ENCODE assay signal across 10 cellular contexts in the genomic region with DNA sequence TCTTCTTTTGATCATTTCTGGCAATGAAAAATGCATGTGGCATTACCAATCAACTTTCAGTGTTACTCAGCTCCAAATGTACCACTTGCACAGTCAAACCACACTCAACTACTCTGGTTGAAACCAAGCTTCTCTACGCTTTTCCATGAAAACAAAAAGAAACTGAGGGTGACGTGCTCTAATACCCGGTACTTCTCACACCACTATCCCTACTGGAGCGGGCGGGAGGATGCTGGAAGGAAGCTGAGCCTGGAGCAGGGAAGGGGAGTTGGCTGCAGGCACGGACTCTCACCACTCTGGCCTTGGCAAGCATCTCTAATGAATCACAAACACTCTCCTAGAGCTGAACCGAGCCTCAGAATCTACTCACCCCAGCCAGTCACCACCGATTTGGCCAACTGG. TPM values are rescaled to one million over a fixed set of nuclear protein-coding genes. Genes with fewer than 3 reads are reported as not detected.
DNase-seq lines count a peak whose midpoint lies in the region; ATAC-seq and TF ChIP-seq lines count a peak whose summit lies in the region.
"Had no signal": no experiment of that assay in that cellular context is flagged by ENCODE, and none has a peak within 500 bp of the region (broad histone marks: within the 10 kb centered on the region; RNA-seq: fewer than 3 reads in every experiment).

No MANE protein-coding gene starts in this region.

- H3K79me2 ChIP-seq in OCI-LY7 (ENCODE audit: insufficient read depth, low read depth, low read length), result peaks cover 81% of the 10 kb centered on the region
- H3K79me2 ChIP-seq in trophoblast cell (ENCODE audit: control insufficient read depth, insufficient read depth, low read length, poor library complexity), result peaks cover 12% of the 10 kb centered on the region

- TF ChIP-seq RAD21 in IMR-90 (IDR thresholded peaks at IDR 0.05; ENCODE audit: low read length), result no peak

- no peak overlapping the region for H3K18ac ChIP-seq in IMR-90 (ENCODE audit: low read depth, low read length)
- H3K18ac ChIP-seq in trophoblast cell (ENCODE audit: low read length), result no peak overlapping the region

- peaks cover 0 to 9% (median 0%) of the 10 kb centered on the region in 3 donors for H3K36me3 Mint-ChIP-seq in CD8-positive, alpha-beta memory T cell
- H3K36me3 Mint-ChIP-seq in neural crest cell (ENCODE audit: low read depth), result peaks cover 3% of the 10 kb centered on the region

- H2BK20ac ChIP-seq in IMR-90 (ENCODE audit: low read depth, low read length), result no peak overlapping the region

- H3K27ac ChIP-seq in CD8-positive, alpha-beta memory T cell (ENCODE audit: low read depth, low read length), result no peak overlapping the region
- no peak overlapping the region for H3K27ac ChIP-seq in IMR-90 (ENCODE audit: insufficient read depth, low read length)
- no peak overlapping the region for H3K27ac ChIP-seq in testis
- no peak overlapping the region for H3K27ac ChIP-seq in OCI-LY7 (ENCODE audit: low read depth, low read length, poor library complexity, severe bottlenecking)
- H3K27ac ChIP-seq in trophoblast cell (ENCODE audit: low read depth, low read length), result no peak overlapping the region

- H2BK15ac ChIP-seq in IMR-90 (ENCODE audit: low read depth, low read length), result no peak overlapping the region

- DNase-seq in CD8-positive, alpha-beta memory T cell, result no peak
- DNase-seq in IMR-90, result peak; percentile 35
- peak; percentile 81 for DNase-seq in cerebellum (ENCODE audit: low spot score)
- DNase-seq in neural crest cell (ENCODE audit: low read depth, low spot score), result no peak
- DNase-seq in testis, result no peak
- DNase-seq in OCI-LY7 (ENCODE audit: low spot score), result no peak
- DNase-seq in trophoblast cell, result no peak
- DNase-seq: DND-41, HFFc6 had no signal

- H3K27me3 Mint-ChIP-seq in CD8-positive, alpha-beta memory T cell, result no peaks in the 10 kb centered on the region
- H3K27me3 Mint-ChIP-seq in neural crest cell (ENCODE audit: low read depth), result no peaks in the 10 kb centered on the region

- peaks cover 49% of the 10 kb centered on the region for H3K9me1 ChIP-seq in IMR-90 (ENCODE audit: insufficient read depth, low read length)

- H4K8ac ChIP-seq in IMR-90 (ENCODE audit: low read depth in 2 of 2, low read length in 2 of 2) (no peak overlapping the region), trophoblast cell (ENCODE audit: low read depth, low read length) (no peak overlapping the region)

- no peak overlapping the region for H2BK12ac ChIP-seq in trophoblast cell (ENCODE audit: low read length)

- TF ChIP-seq POLR2A in IMR-90 (IDR thresholded peaks at IDR 0.05; ENCODE audit: low read depth, low read length) (no peak), testis (IDR thresholded peaks at IDR 0.05) (no peak)

- H3K23ac ChIP-seq in IMR-90 (ENCODE audit: low read depth, low read length), result no peak overlapping the region
- H3K23ac ChIP-seq in trophoblast cell (ENCODE audit: low read length), result no peak overlapping the region

- no peak overlapping the region for H2AK9ac ChIP-seq in IMR-90 (replicated peaks; ENCODE audit: low read depth, low read length, poor library complexity)

- CTCF ChIA-PET in CD8-positive, alpha-beta memory T cell (lab: Charles Lee), result interaction anchor here (0.6 to 1.2 kb wide), 3 partner anchors 10 to 83 kb away, joined by 3 to 5 read pairs (median 4); no protein-coding TSS in a partner anchor
- CTCF ChIA-PET in IMR-90 (lab: Yijun Ruan, JAX) (interaction anchor here (1.1 kb wide), 1 partner anchor 9 kb away, joined by 3 read pairs; no protein-coding TSS in a partner anchor), OCI-LY7 (lab: Charles Lee; ENCODE audit: unreplicated experiment) (no interaction called here)

- H3K9me3 ChIP-seq in CD8-positive, alpha-beta memory T cell (ENCODE audit: low read length), result no peaks in the 10 kb centered on the region
- H3K9me3 ChIP-seq in IMR-90 (ENCODE audit: control insufficient read depth, insufficient read depth, low read length), result no peaks in the 10 kb centered on the region
- no peaks in the 10 kb centered on the region for H3K9me3 ChIP-seq in testis
- no peaks in the 10 kb centered on the region for H3K9me3 ChIP-seq in OCI-LY7 (ENCODE audit: low read length)
- H3K9me3 ChIP-seq in trophoblast cell (ENCODE audit: insufficient read depth, low read depth, low read length), result no peaks in the 10 kb centered on the region

- H3K4me1 ChIP-seq in CD8-positive, alpha-beta memory T cell (ENCODE audit: insufficient read depth, low read length), result peaks cover 86% of the 10 kb centered on the region
- H3K4me1 ChIP-seq in IMR-90 (ENCODE audit: control insufficient read depth, insufficient read depth, low read length), result peaks cover 5% of the 10 kb centered on the region; the same call in 1 of the 2 replicates
- peaks cover 23% of the 10 kb centered on the region for H3K4me1 ChIP-seq in testis
- H3K4me1 ChIP-seq in OCI-LY7 (ENCODE audit: insufficient read depth, low read length, poor library complexity, severe bottlenecking), result peaks cover 22% of the 10 kb centered on the region
- peaks cover 2% of the 10 kb centered on the region in 2 experiments for H3K4me1 ChIP-seq in trophoblast cell (ENCODE audit: control insufficient read depth in 1 of 2, insufficient read depth in 2 of 2, low read length in 2 of 2)

- H2AFZ ChIP-seq in IMR-90 (replicated peaks; ENCODE audit: low read length, poor library complexity), result peak overlapping the region; percentile 19
- H2AFZ ChIP-seq in OCI-LY7 (ENCODE audit: low read length), result no peak overlapping the region
- H2AFZ ChIP-seq in trophoblast cell (ENCODE audit: insufficient read depth, low read length, poor library complexity), result no peak overlapping the region

- H2BK5ac ChIP-seq in IMR-90 (ENCODE audit: low read depth, low read length, poor library complexity, severe bottlenecking) (no peak overlapping the region), trophoblast cell (ENCODE audit: low read depth, low read length, poor library complexity) (no peak overlapping the region)

- H4K20me1 ChIP-seq in IMR-90 (ENCODE audit: insufficient read depth, low read length), result peaks cover 99% of the 10 kb centered on the region
- H4K20me1 ChIP-seq in OCI-LY7 (ENCODE audit: insufficient read depth, low read length), result peaks cover 8% of the 10 kb centered on the region; the same call in 1 of the 2 replicates

- no peaks in the 10 kb centered on the region for H3K9me2 ChIP-seq in OCI-LY7 (ENCODE audit: insufficient read depth, low read length)

- H4K91ac ChIP-seq in IMR-90 (ENCODE audit: insufficient read depth, low read depth, low read length) (no peak overlapping the region), trophoblast cell (ENCODE audit: low read depth, low read length) (no peak overlapping the region)

- 53% methylated on average over 2 of the region's 8 CpGs; no CpG with 5 or more reads in 1 of the 2 experiments for WGBS in IMR-90 (ENCODE audit: extremely low coverage in 2 of 2, insufficient read length in 1 of 2), 2 experiments
- 72% methylated on average over 7 to 8 of the region's 8 CpGs for WGBS in testis, 2 donors
- WGBS in trophoblast cell (ENCODE audit: extremely low coverage, insufficient coverage, insufficient read length), result no CpG with 5 or more reads among the region's 8 CpGs

- no peak overlapping the region for H4K12ac ChIP-seq in trophoblast cell (ENCODE audit: low read depth, low read length)

- H3K4me1 Mint-ChIP-seq in CD8-positive, alpha-beta memory T cell, result peaks cover 90 to 94% (median 91%) of the 10 kb centered on the region in 3 donors
- peaks cover 73% of the 10 kb centered on the region for H3K4me1 Mint-ChIP-seq in neural crest cell

- ATAC-seq in IMR-90 (ENCODE audit: low read depth) (peak; percentile 60), GM18858 (IDR thresholded peaks at IDR 0.05; ENCODE audit: unreplicated experiment) (no peak)

- H3K56ac ChIP-seq in IMR-90 (ENCODE audit: extremely low read depth, insufficient read depth, low read length), result no peak overlapping the region

- H3K4me3 Mint-ChIP-seq in CD8-positive, alpha-beta memory T cell, result peak overlapping the region in 5 of 7 donors; percentile 11 to 62 (median 34)
- H3K4me3 Mint-ChIP-seq in neural crest cell, result no peak overlapping the region
- H3K4me3 Mint-ChIP-seq: HFFc6 had no signal

- H3K79me1 ChIP-seq in IMR-90 (ENCODE audit: low read depth in 1 of 2, low read length in 2 of 2) (peaks cover 44 to 94% of the 10 kb centered on the region in 2 experiments), trophoblast cell (ENCODE audit: low read length) (no peaks in the 10 kb centered on the region)

- H2BK120ac ChIP-seq in IMR-90 (ENCODE audit: low read depth, low read length) (no peak overlapping the region), trophoblast cell (ENCODE audit: insufficient read depth, low read length, poor library complexity) (no peak overlapping the region)

- H3K14ac ChIP-seq in IMR-90 (replicated peaks; ENCODE audit: low read depth, low read length) (no peak overlapping the region), trophoblast cell (ENCODE audit: low read length) (no peak overlapping the region)

- H4K5ac ChIP-seq in IMR-90 (ENCODE audit: low read depth, low read length), result no peak overlapping the region

- POLR2A ChIA-PET in CD8-positive, alpha-beta memory T cell (lab: Charles Lee), result no interaction called here
- POLR2A ChIA-PET in IMR-90 (lab: Charles Lee; ENCODE audit: unreplicated experiment), result no interaction called here
- POLR2A ChIA-PET in OCI-LY7 (lab: Charles Lee), result interaction anchor here (0.7 kb wide), 1 partner anchor 10 kb away, joined by 3 read pairs; no protein-coding TSS in a partner anchor

- dilution Hi-C loops in IMR-90 (cut with HindIII; ENCODE audit: low sequenced_read_pairs, unreplicated experiment), result no loop called here

- no peaks in the 10 kb centered on the region for H3K27me3 ChIP-seq in CD8-positive, alpha-beta memory T cell (ENCODE audit: insufficient read depth, low read length, poor library complexity, severe bottlenecking)
- H3K27me3 ChIP-seq in IMR-90 (ENCODE audit: control insufficient read depth, insufficient read depth, low read length) (no peaks in the 10 kb centered on the region), testis (no peaks in the 10 kb centered on the region), trophoblast cell (ENCODE audit: insufficient read depth, low read length) (no peaks in the 10 kb centered on the region)

- TF ChIP-seq CTCF in IMR-90 (conservative IDR thresholded peaks at IDR 0.05; ENCODE audit: low read depth, low read length) (no peak), neural crest cell (conservative IDR thresholded peaks at IDR 0.05) (no peak), testis (IDR thresholded peaks at IDR 0.05) (no peak), OCI-LY7 (conservative IDR thresholded peaks at IDR 0.05; ENCODE audit: low read length) (no peak)

- H3K4me2 ChIP-seq in IMR-90 (ENCODE audit: low read depth, low read length) (no peak overlapping the region), OCI-LY7 (ENCODE audit: low read length) (no peak overlapping the region), trophoblast cell (ENCODE audit: low read length) (no peak overlapping the region)

- H3K27ac Mint-ChIP-seq in CD8-positive, alpha-beta memory T cell, result peak overlapping the region; percentile 14 to 84 (median 72)
- H3K27ac Mint-ChIP-seq in neural crest cell (ENCODE audit: unreplicated experiment), result peak overlapping the region; percentile 57

- H3K4ac ChIP-seq in IMR-90 (ENCODE audit: low read depth, low read length), result no peak overlapping the region
- no peak overlapping the region for H3K4ac ChIP-seq in trophoblast cell (ENCODE audit: low read depth, low read length)

- no peaks in the 10 kb centered on the region for H3K36me3 ChIP-seq in CD8-positive, alpha-beta memory T cell (ENCODE audit: insufficient read depth, low read length)
- H3K36me3 ChIP-seq in IMR-90 (ENCODE audit: control insufficient read depth, insufficient read depth, low read length) (no peaks in the 10 kb centered on the region), testis (ENCODE audit: low read depth, missing control alignments) (no peaks in the 10 kb centered on the region), OCI-LY7 (ENCODE audit: insufficient read depth, low read length) (no peaks in the 10 kb centered on the region), trophoblast cell (ENCODE audit: control insufficient read depth in 1 of 2, insufficient read depth in 2 of 2, low read length in 2 of 2) (peaks cover 0 to 2% of the 10 kb centered on the region in 2 experiments)

- H2AK5ac ChIP-seq in IMR-90 (ENCODE audit: low read depth, low read length) (no peak overlapping the region), trophoblast cell (ENCODE audit: low read length) (no peak overlapping the region)

- intact Hi-C loops in IMR-90 (cut with micrococcal nuclease) (no loop called here), testis (cut with DNase I; ENCODE audit: low total_unique reads) (no loop called here), OCI-LY7 (cut with micrococcal nuclease; ENCODE audit: unreplicated experiment) (no loop called here)

- H3K9me3 Mint-ChIP-seq in CD8-positive, alpha-beta memory T cell, result no peaks in the 10 kb centered on the region
- no peaks in the 10 kb centered on the region for H3K9me3 Mint-ChIP-seq in neural crest cell
- H3K9me3 Mint-ChIP-seq: HFFc6 had no signal

- H3K9ac ChIP-seq in IMR-90 (ENCODE audit: low read depth, low read length), result no peak overlapping the region
- H3K9ac ChIP-seq in trophoblast cell (ENCODE audit: low read length), result no peak overlapping the region

- H3K4me3 ChIP-seq in CD8-positive, alpha-beta memory T cell (ENCODE audit: low read length), result no peak overlapping the region
- H3K4me3 ChIP-seq in IMR-90 (ENCODE audit: insufficient read depth, low read depth, low read length), result no peak overlapping the region
- H3K4me3 ChIP-seq in testis, result no peak overlapping the region
- H3K4me3 ChIP-seq in OCI-LY7 (ENCODE audit: low read depth, low read length, poor library complexity, severe bottlenecking), result no peak overlapping the region
- H3K4me3 ChIP-seq in trophoblast cell (ENCODE audit: low read depth, low read length), result no peak overlapping the region

- BruUV-seq in IMR-90 (replicated peaks; lab: Mats Ljungman, UMichigan) (no TSS peak), OCI-LY7 (replicated peaks; lab: Mats Ljungman, UMichigan) (no TSS peak)

- in situ Hi-C loops in IMR-90 (cut with MboI; ENCODE audit: low sequenced_read_pairs), result no loop called here

RNA-seq across cellular contexts. Expression of a gene that starts 48.2 kb away (rescaled TPM):
- 100 to 1,000 TPM; 149 to 150 TPM for total RNA-seq in CD8-positive, alpha-beta memory T cell
- 63.6 TPM for polyA plus RNA-seq in CD8-positive, alpha-beta memory T cell
- total RNA-seq in IMR-90 (2012; rRNA removed), result 29.2 and 36.1 TPM in 2 replicates
- polyA plus RNA-seq in IMR-90 (2012; rRNA removed), result 26.8 and 43.4 TPM in 2 replicates
- polyA plus RNA-seq in IMR-90 (2012; cell fraction: cytosol; rRNA removed), result 18.4 and 23.4 TPM in 2 replicates
- polyA plus RNA-seq in IMR-90 (2012; cell fraction: nucleus; rRNA removed; ENCODE audit: low replicate concordance), result 12.5 and 39.5 TPM in 2 replicates
- total RNA-seq in cerebellum, result 32.2 TPM
- total RNA-seq in neural crest cell, result 113 and 114 TPM in 2 replicates
- 100 to 1,000 TPM; 151 to 172 TPM for total RNA-seq in testis
- 97.4 TPM for polyA plus RNA-seq in testis (ENCODE audit: insufficient read depth, low read depth, low replicate concordance)
- 51.1 and 60.4 TPM in 2 replicates for total RNA-seq in OCI-LY7 (2014; rRNA removed; shearing (Covaris generic))
- total RNA-seq in OCI-LY7 (2022), result 88.7 and 92.4 TPM in 2 replicates
- 105 and 107 TPM in 2 replicates for polyA plus RNA-seq in trophoblast cell (2013)

Comparison
In these comparisons a context has a peak if more than half of its experiments do, and no peak if none do; other contexts are left out.
1. DNase-seq: peak in IMR-90 (single experiment) and cerebellum (single experiment); none in CD8-positive, alpha-beta memory T cell (0 of 5), neural crest cell (single experiment), testis (single experiment), OCI-LY7 (single experiment) and trophoblast cell (0 of 2).